6 cellular contexts compared by ENCODE assay signal in the genomic region with DNA sequence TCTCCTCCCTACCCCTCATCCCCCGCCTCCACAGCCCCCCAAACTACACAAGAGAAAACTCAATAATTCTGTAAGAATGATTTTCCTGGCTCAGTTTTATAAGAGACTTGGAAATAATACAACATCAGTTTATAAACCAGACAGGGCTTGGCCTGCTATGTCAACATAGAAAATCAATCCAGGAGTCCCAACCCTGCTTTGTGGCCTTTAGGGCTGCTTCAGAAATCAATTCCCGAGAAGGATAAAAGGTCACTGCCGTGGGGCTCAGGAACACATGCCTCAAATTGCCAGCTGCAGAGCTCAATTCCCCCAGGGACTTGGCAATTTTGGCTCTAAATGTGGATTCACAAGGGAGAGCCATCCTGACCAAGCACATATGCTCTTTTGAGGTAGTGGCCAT.
DNase-seq lines count a peak whose midpoint lies in the region; ATAC-seq and TF ChIP-seq lines count a peak whose summit lies in the region.
"Not testable (repeated sequence)": the region's sequence is repeated elsewhere in the genome, so short reads cannot be mapped to it uniquely, and the experiment has no call there.

No MANE protein-coding gene starts in this region.

- TF ChIP-seq CTCF in BE2C (IDR thresholded peaks at IDR 0.05; ENCODE audit: low read depth, low read length); OCI-LY3 (IDR thresholded peaks at IDR 0.05; ENCODE audit: low read depth, low read length); activated B cell treated with CpG ODN at 0.5 μM for 24 hours (IDR thresholded peaks at IDR 0.05); glutamatergic neuron (IDR thresholded peaks at IDR 0.05; ENCODE audit: partially characterized antibody, unreplicated experiment): not testable (repeated sequence)

- H3K4me1 Mint-ChIP-seq in activated B cell treated with CpG ODN at 0.5 μM for 24 hours (peaks cover 36% of the 10 kb centered on the region), glutamatergic neuron (ENCODE audit: low read depth, unreplicated experiment) (peaks cover 27% of the 10 kb centered on the region)

- H3K27me3 ChIP-seq in BE2C; OCI-LY3 (ENCODE audit: low read depth, low read length): not testable (repeated sequence)

- H3K4me3 Mint-ChIP-seq in activated B cell treated with CpG ODN at 0.5 μM for 24 hours: peak overlapping the region; percentile 55
- H3K4me3 Mint-ChIP-seq in glutamatergic neuron (ENCODE audit: unreplicated experiment): peak overlapping the region; percentile 42

- H3K4me2 ChIP-seq in OCI-LY3 (ENCODE audit: low read length): peak overlapping the region; percentile 73

- CTCF ChIA-PET in activated B cell treated with CpG ODN at 0.5 μM for 24 hours (lab: Charles Lee): not testable (repeated sequence)

- H3K9me3 ChIP-seq in BE2C; OCI-LY3 (ENCODE audit: insufficient read depth, low read length): not testable (repeated sequence)

- H3K36me3 Mint-ChIP-seq in activated B cell treated with CpG ODN at 0.5 μM for 24 hours (ENCODE audit: low read depth); glutamatergic neuron (ENCODE audit: unreplicated experiment): not testable (repeated sequence)

- not testable (repeated sequence) for H3K4me3 ChIP-seq in BE2C (ENCODE audit: low read depth, low read length)
- H3K4me3 ChIP-seq in OCI-LY3 (ENCODE audit: low read length): peak overlapping the region; percentile 74

- peak overlapping the region; percentile 93 for H3K27ac ChIP-seq in OCI-LY3 (ENCODE audit: low read length)

- intact Hi-C loops in activated B cell treated with CpG ODN at 0.5 μM for 24 hours (cut with micrococcal nuclease): not testable (repeated sequence)

- H3K79me2 ChIP-seq in OCI-LY3 (ENCODE audit: low read length): peaks cover 55% of the 10 kb centered on the region

- not testable (repeated sequence) for ATAC-seq in activated B cell treated with CpG ODN at 0.5 μM for 24 hours (ENCODE audit: low read depth)
- ATAC-seq in left lobe of liver: peak; percentile 83

- H3K9me3 Mint-ChIP-seq in activated B cell treated with CpG ODN at 0.5 μM for 24 hours; glutamatergic neuron (ENCODE audit: unreplicated experiment): not testable (repeated sequence)

- POLR2A ChIA-PET in activated B cell treated with CpG ODN at 0.5 μM for 24 hours (lab: Charles Lee): not testable (repeated sequence)

- H3K27me3 Mint-ChIP-seq in activated B cell treated with CpG ODN at 0.5 μM for 24 hours; glutamatergic neuron (ENCODE audit: unreplicated experiment): not testable (repeated sequence)

- not testable (repeated sequence) for H3K27ac Mint-ChIP-seq in activated B cell treated with CpG ODN at 0.5 μM for 24 hours
- H3K27ac Mint-ChIP-seq in glutamatergic neuron (ENCODE audit: unreplicated experiment): peak overlapping the region; percentile 86

- H4K20me1 ChIP-seq in OCI-LY3 (ENCODE audit: insufficient read depth, low read length): not testable (repeated sequence)

- H3K36me3 ChIP-seq in BE2C; OCI-LY3 (replicated peaks; ENCODE audit: low read depth, low read length): not testable (repeated sequence)

- H3K4me1 ChIP-seq in BE2C: not testable (repeated sequence)
- H3K4me1 ChIP-seq in OCI-LY3 (ENCODE audit: low read length): peaks cover 29% of the 10 kb centered on the region

- peak; percentile 46 for DNase-seq in BE2C
- DNase-seq in activated B cell treated with CpG ODN at 0.5 μM for 24 hours; left lobe of liver (ENCODE audit: low spot score): not testable (repeated sequence)
- DNase-seq in glutamatergic neuron: peak; percentile 46
- peak; percentile 22 for DNase-seq in mucosa of gallbladder (ENCODE audit: low spot score)

- not testable (repeated sequence) for H2AFZ ChIP-seq in OCI-LY3 (ENCODE audit: low read depth, low read length)

- peak overlapping the region; percentile 81 for H3K9ac ChIP-seq in OCI-LY3 (ENCODE audit: low read length)
